In genomic region chr20:61976275-61976649, GRCh38 we compare ENCODE assay signal across 21 cellular contexts.
"Had no signal": no experiment of that assay in that cellular context is flagged by ENCODE, and none has a peak within 500 bp of the region (broad histone marks: within the 10 kb centered on the region; RNA-seq: fewer than 3 reads in every experiment).

No MANE protein-coding gene starts in this region.

- H3K27ac Mint-ChIP-seq: activated CD4-positive, alpha-beta memory T cell treated with anti-CD3 and anti-CD28 coated beads, Interleukin-2, amount 10 ng/mL, durations not matched to agents 7 days and 5 days; activated CD8-positive, alpha-beta memory T cell treated with anti-CD3 and anti-CD28 coated beads, Interleukin-2, amount 10 ng/mL, durations not matched to agents 7 days and 5 days; activated naive CD8-positive, alpha-beta T cell; stimulated activated memory B cell treated with anti-CD40 and anti-IgM and Interleukin-4, amounts not matched to agents 10 μg/mL and 1 μg/mL and 100 μg/mL, for 72 hours had no signal

- H3K27me3 Mint-ChIP-seq: activated CD4-positive, alpha-beta memory T cell treated with anti-CD3 and anti-CD28 coated beads, Interleukin-2, amount 10 ng/mL, durations not matched to agents 7 days and 5 days; activated CD8-positive, alpha-beta memory T cell treated with anti-CD3 and anti-CD28 coated beads, Interleukin-2, amount 10 ng/mL, durations not matched to agents 7 days and 5 days; activated naive CD8-positive, alpha-beta T cell; stimulated activated memory B cell treated with anti-CD40 and anti-IgM and Interleukin-4, amounts not matched to agents 10 μg/mL and 1 μg/mL and 100 μg/mL, for 72 hours had no signal

- H3K4me3 ChIP-seq: dorsolateral prefrontal cortex, left lung, ovary, psoas muscle, right lobe of liver, thoracic aorta had no signal

- DNase-seq: activated CD4-positive, alpha-beta memory T cell treated with anti-CD3 and anti-CD28 coated beads, Interleukin-2, amount 10 ng/mL, durations not matched to agents 7 days and 5 days; activated CD4-positive, alpha-beta T cell treated with anti-CD3 and anti-CD28 coated beads for 48 hours; activated CD4-positive, CD25-positive, alpha-beta regulatory T cell; activated CD8-positive, alpha-beta memory T cell treated with anti-CD3 and anti-CD28 coated beads, Interleukin-2, amount 10 ng/mL, durations not matched to agents 7 days and 5 days; foreskin keratinocyte; glutamatergic neuron; hippocampal formation; left lung; mammary epithelial cell; ovary; psoas muscle; right lobe of liver; stimulated activated CD4-positive, alpha-beta T cell treated with anti-CD3 and anti-CD28 coated beads, Interleukin-4, amount 100 ng/mL, for 4 hours had no signal

- H3K9me3 Mint-ChIP-seq: stimulated activated memory B cell treated with anti-CD40 and anti-IgM and Interleukin-4, amounts not matched to agents 10 μg/mL and 1 μg/mL and 100 μg/mL, for 72 hours had no signal

- H3K27me3 ChIP-seq: dorsolateral prefrontal cortex, foreskin keratinocyte, left lung, ovary, right lobe of liver had no signal

- H3K4me1 ChIP-seq: foreskin keratinocyte, psoas muscle, right lobe of liver had no signal

- FAIRE-seq: colon, keratinocyte, TTC549 had no signal

- H3K9me3 ChIP-seq: left lung, ovary, psoas muscle, right lobe of liver, thoracic aorta had no signal

- ATAC-seq: activated CD8-positive, alpha-beta memory T cell treated with anti-CD3 and anti-CD28 coated beads, Interleukin-2, amount 10 ng/mL, durations not matched to agents 7 days and 5 days; foreskin keratinocyte; left lung; stimulated activated memory B cell treated with anti-CD40 and anti-IgM and Interleukin-4, amounts not matched to agents 10 μg/mL and 1 μg/mL and 100 μg/mL, for 72 hours had no signal

- H3K4me3 Mint-ChIP-seq: activated CD4-positive, alpha-beta memory T cell treated with anti-CD3 and anti-CD28 coated beads, Interleukin-2, amount 10 ng/mL, durations not matched to agents 7 days and 5 days; activated CD8-positive, alpha-beta memory T cell treated with anti-CD3 and anti-CD28 coated beads, Interleukin-2, amount 10 ng/mL, durations not matched to agents 7 days and 5 days; activated naive CD8-positive, alpha-beta T cell; stimulated activated memory B cell treated with anti-CD40 and anti-IgM and Interleukin-4, amounts not matched to agents 10 μg/mL and 1 μg/mL and 100 μg/mL, for 72 hours had no signal

- H3K27ac ChIP-seq: epithelial cell of prostate, foreskin keratinocyte, left lung, ovary, psoas muscle, right lobe of liver, thoracic aorta had no signal

- H3K36me3 ChIP-seq: ovary had no signal
